In the genomic region with DNA sequence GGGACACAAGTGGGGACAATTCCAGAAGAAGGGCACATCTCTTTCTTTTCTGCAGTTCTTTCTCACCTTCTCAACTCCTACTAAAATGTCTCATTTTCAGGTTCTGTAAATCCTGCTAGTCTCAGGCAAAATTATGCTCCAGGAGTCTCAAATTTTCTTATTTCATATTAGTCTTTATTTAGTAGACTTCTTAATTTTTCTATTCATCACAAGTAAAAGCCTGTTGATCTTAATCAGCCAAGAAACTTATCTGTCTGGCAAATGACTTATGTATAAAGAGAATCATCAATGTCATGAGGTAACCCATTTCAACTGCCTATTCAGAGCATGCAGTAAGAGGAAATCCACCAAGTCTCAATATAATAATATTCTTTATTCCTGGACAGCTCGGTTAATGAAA, we compare ENCODE assay signal across 20 cellular contexts. TPM values are rescaled to one million over a fixed set of nuclear protein-coding genes. Genes with fewer than 3 reads are reported as not detected.
DNase-seq lines count a peak whose midpoint lies in the region; ATAC-seq and TF ChIP-seq lines count a peak whose summit lies in the region.
"Had no signal": no experiment of that assay in that cellular context is flagged by ENCODE, and none has a peak within 500 bp of the region (broad histone marks: within the 10 kb centered on the region; RNA-seq: fewer than 3 reads in every experiment).

Gene MS4A2, plus strand, starts transcription at position 301 of the 400 bp plus-strand sequence. CDS start 102 bp downstream, outside the sequence.

- peaks cover 9 to 12% of the 10 kb centered on the region in 2 donors for H3K27me3 Mint-ChIP-seq in natural killer cell treated with Interleukin-12 subunit alpha and Interleukin-12 subunit beta and Interleukin-15 and Interleukin-18, amount 100 ng/mL, for 72 hours
- H3K27me3 Mint-ChIP-seq in natural killer cell (ENCODE audit: low read depth in 2 of 2) = peaks cover 9 to 23% of the 10 kb centered on the region in 2 donors
- peaks cover 42 to 53% of the 10 kb centered on the region in 2 donors for H3K27me3 Mint-ChIP-seq in effector memory CD8-positive, alpha-beta T cell

- no peaks in the 10 kb centered on the region for H3K9me3 ChIP-seq in upper lobe of right lung
- H3K9me3 ChIP-seq: A549; BLaER1 treated with 17β-estradiol and CSF1 and Interleukin-3, amounts not matched to agents 10 nM and 100 nM; Caco-2 had no signal

- H3K4me3 ChIP-seq in upper lobe of right lung = no peak within 1 kb of the TSS
- H3K4me3 ChIP-seq: A549; BLaER1 treated with 17β-estradiol and CSF1 and Interleukin-3, amounts not matched to agents 10 nM and 100 nM had no signal

- H3K4me1 ChIP-seq in upper lobe of right lung = no peaks in the 10 kb centered on the region
- H3K4me1 ChIP-seq: A549; BLaER1 treated with 17β-estradiol and CSF1 and Interleukin-3, amounts not matched to agents 10 nM and 100 nM; Caco-2 had no signal

- H3K36me3 ChIP-seq in upper lobe of right lung = no peaks in the 10 kb centered on the region
- H3K36me3 ChIP-seq: BLaER1 treated with 17β-estradiol and CSF1 and Interleukin-3, amounts not matched to agents 10 nM and 100 nM had no signal

- H3K4me1 Mint-ChIP-seq in natural killer cell treated with Interleukin-12 subunit alpha and Interleukin-12 subunit beta and Interleukin-15 and Interleukin-18, amount 100 ng/mL, for 72 hours (ENCODE audit: low read depth in 2 of 2) = no peaks in the 10 kb centered on the region
- H3K4me1 Mint-ChIP-seq in natural killer cell = no peaks in the 10 kb centered on the region
- no peaks in the 10 kb centered on the region for H3K4me1 Mint-ChIP-seq in effector memory CD8-positive, alpha-beta T cell (ENCODE audit: low read depth in 2 of 2)

- no peaks in the 10 kb centered on the region for H3K36me3 Mint-ChIP-seq in natural killer cell treated with Interleukin-12 subunit alpha and Interleukin-12 subunit beta and Interleukin-15 and Interleukin-18, amount 100 ng/mL, for 72 hours
- H3K36me3 Mint-ChIP-seq in natural killer cell = no peaks in the 10 kb centered on the region
- H3K36me3 Mint-ChIP-seq in effector memory CD8-positive, alpha-beta T cell (ENCODE audit: insufficient read depth) = no peaks in the 10 kb centered on the region
- H3K36me3 Mint-ChIP-seq: CD8-positive, alpha-beta T cell had no signal

- DNase-seq in natural killer cell treated with Interleukin-12 subunit alpha and Interleukin-12 subunit beta and Interleukin-15 and Interleukin-18, amount 100 ng/mL, for 72 hours (ENCODE audit: low spot score) = no peak
- DNase-seq in natural killer cell (no peak), mucosa of gallbladder (ENCODE audit: low spot score) (no peak), upper lobe of right lung (no peak), RPMI8226 (no peak)
- no peak for DNase-seq in effector memory CD8-positive, alpha-beta T cell
- DNase-seq: AML-193; Caco-2; Calu3; CD4-positive, alpha-beta T cell; CD8-positive, alpha-beta T cell; DMS79 treated with DMSO at 0.1 percent for 48 hours; GF-D8 had no signal

- no peaks in the 10 kb centered on the region for H3K9me3 Mint-ChIP-seq in natural killer cell treated with Interleukin-12 subunit alpha and Interleukin-12 subunit beta and Interleukin-15 and Interleukin-18, amount 100 ng/mL, for 72 hours
- no peaks in the 10 kb centered on the region for H3K9me3 Mint-ChIP-seq in natural killer cell
- H3K9me3 Mint-ChIP-seq in effector memory CD8-positive, alpha-beta T cell = no peaks in the 10 kb centered on the region
- H3K9me3 Mint-ChIP-seq: CD4-positive, alpha-beta T cell; CD8-positive, alpha-beta T cell had no signal

- no peak within 1 kb of the TSS for H3K27ac ChIP-seq in upper lobe of right lung
- H3K27ac ChIP-seq: 22Rv1; A549; BLaER1 treated with 17β-estradiol and CSF1 and Interleukin-3, amounts not matched to agents 10 nM and 100 nM; C4-2B had no signal

- no peak for ATAC-seq in natural killer cell treated with Interleukin-12 subunit alpha and Interleukin-12 subunit beta and Interleukin-15 and Interleukin-18, amount 100 ng/mL, for 72 hours
- ATAC-seq in natural killer cell (no peak), upper lobe of right lung (no peak), GM19395 (IDR thresholded peaks at IDR 0.05; ENCODE audit: unreplicated experiment) (no peak)
- no peak for ATAC-seq in effector memory CD8-positive, alpha-beta T cell (replicated peaks)
- ATAC-seq: A549; CD8-positive, alpha-beta T cell had no signal

- peak within 1 kb of the TSS in 1 of 2 donors; percentile 32 for H3K27ac Mint-ChIP-seq in natural killer cell treated with Interleukin-12 subunit alpha and Interleukin-12 subunit beta and Interleukin-15 and Interleukin-18, amount 100 ng/mL, for 72 hours
- H3K27ac Mint-ChIP-seq in natural killer cell = no peak within 1 kb of the TSS
- H3K27ac Mint-ChIP-seq in effector memory CD8-positive, alpha-beta T cell = no peak within 1 kb of the TSS
- H3K27ac Mint-ChIP-seq: B cell; CD4-positive, alpha-beta T cell; CD8-positive, alpha-beta T cell had no signal

- H3K4me3 Mint-ChIP-seq in natural killer cell treated with Interleukin-12 subunit alpha and Interleukin-12 subunit beta and Interleukin-15 and Interleukin-18, amount 100 ng/mL, for 72 hours = peak within 1 kb of the TSS; percentile 9
- H3K4me3 Mint-ChIP-seq in natural killer cell = no peak within 1 kb of the TSS
- no peak within 1 kb of the TSS for H3K4me3 Mint-ChIP-seq in effector memory CD8-positive, alpha-beta T cell
- H3K4me3 Mint-ChIP-seq: B cell; CD4-positive, alpha-beta T cell; CD8-positive, alpha-beta T cell had no signal

- no peaks in the 10 kb centered on the region for H3K27me3 ChIP-seq in upper lobe of right lung
- H3K27me3 ChIP-seq: BLaER1 treated with 17β-estradiol and CSF1 and Interleukin-3, amounts not matched to agents 10 nM and 100 nM had no signal

- intact Hi-C loops in natural killer cell (cut with micrococcal nuclease) (no loop called here), upper lobe of right lung (cut with DNase I) (no loop called here)

- TF ChIP-seq CTCF in natural killer cell (IDR thresholded peaks at IDR 0.05) (no peak), upper lobe of right lung (IDR thresholded peaks at IDR 0.05) (no peak)

RNA-seq across cellular contexts. Expression of gene MS4A2, which starts in this region (rescaled TPM):
- total RNA-seq in natural killer cell treated with Interleukin-12 subunit alpha and Interleukin-12 subunit beta and Interleukin-15 and Interleukin-18, amount 100 ng/mL, for 72 hours = 1 to 10 TPM in 1 of 2 donors, not detected in 1; 1.6 TPM
- total RNA-seq in natural killer cell = 10 to 100 TPM in 1 of 3 donors, 1 to 10 TPM in 1, not detected in 1; 4.1 to 40.3 TPM
- 11.2 TPM for total RNA-seq in mucosa of gallbladder
- 20.6 TPM for total RNA-seq in upper lobe of right lung
- total RNA-seq: A172; B cell; Caco-2; Calu3; CD4-positive, alpha-beta T cell; CD8-positive, alpha-beta T cell had no signal
